8 cellular contexts compared by ENCODE assay signal in genomic region chr1:110672001-110672752, GRCh38. TPM values are rescaled to one million over a fixed set of nuclear protein-coding genes. Genes with fewer than 3 reads are reported as not detected.
DNase-seq lines count a peak whose midpoint lies in the region; ATAC-seq and TF ChIP-seq lines count a peak whose summit lies in the region.

No MANE protein-coding gene starts in this region.

- H3K9me3 Mint-ChIP-seq in CD4-positive, CD25-positive, alpha-beta regulatory T cell: peaks cover 0 to 3% (median 0%) of the 10 kb centered on the region in 7 donors

- H3K36me3 ChIP-seq in CD4-positive, CD25-positive, alpha-beta regulatory T cell (ENCODE audit: control insufficient read depth, insufficient read depth, low read length): peaks cover 9% of the 10 kb centered on the region

- no peaks in the 10 kb centered on the region for H3K27me3 Mint-ChIP-seq in CD4-positive, CD25-positive, alpha-beta regulatory T cell

- peak overlapping the region; percentile 92 to 100 (median 96) for H3K4me3 Mint-ChIP-seq in CD4-positive, CD25-positive, alpha-beta regulatory T cell

- peaks cover 31 to 41% (median 37%) of the 10 kb centered on the region in 4 donors for H3K4me1 Mint-ChIP-seq in CD4-positive, CD25-positive, alpha-beta regulatory T cell

- no peaks in the 10 kb centered on the region for H3K27me3 ChIP-seq in CD4-positive, CD25-positive, alpha-beta regulatory T cell (ENCODE audit: control insufficient read depth, insufficient read depth, low read length)

- TF ChIP-seq CTCF in foreskin fibroblast (IDR thresholded peaks at IDR 0.05; ENCODE audit: low read depth, low read length): no peak

- peak overlapping the region; percentile 96 for H3K27ac ChIP-seq in CD4-positive, CD25-positive, alpha-beta regulatory T cell (ENCODE audit: insufficient read depth, low read length, poor library complexity, severe bottlenecking)

- H3K4me3 ChIP-seq in CD4-positive, CD25-positive, alpha-beta regulatory T cell (ENCODE audit: low read depth, low read length): peak overlapping the region; percentile 99
- H3K4me3 ChIP-seq in foreskin fibroblast (ENCODE audit: low read depth in 1 of 2, low read length in 2 of 2): peak overlapping the region in 1 of 2 donors; percentile 50

- H3K4me1 ChIP-seq in CD4-positive, CD25-positive, alpha-beta regulatory T cell (ENCODE audit: control insufficient read depth, insufficient read depth, low read length, poor library complexity, severe bottlenecking): peaks cover 67% of the 10 kb centered on the region

- DNase-seq in CD4-positive, CD25-positive, alpha-beta regulatory T cell: peak; percentile 74 to 89 (median 75)
- DNase-seq in MV-4-11 (lab: John Stamatoyannopoulos, UW) (peak; percentile 76), foreskin fibroblast (peak; percentile 71 to 89), NCI-H187 (lab: John Stamatoyannopoulos, UW) (no peak), NCI-H510A (lab: John Stamatoyannopoulos, UW) (no peak)
- DNase-seq in activated CD8-positive, alpha-beta memory T cell treated with anti-CD3 and anti-CD28 coated beads for 24 hours: peak; percentile 71
- peak; percentile 55 to 73 (median 63) for DNase-seq in stimulated activated CD4-positive, alpha-beta T cell treated with anti-CD3 and anti-CD28 coated beads, TNF-alpha, amount 100 ng/mL, for 24 hours (ENCODE audit: low read depth in 3 of 3)

- H3K36me3 Mint-ChIP-seq in CD4-positive, CD25-positive, alpha-beta regulatory T cell: peaks cover 33% of the 10 kb centered on the region

- H3K27ac Mint-ChIP-seq in CD4-positive, CD25-positive, alpha-beta regulatory T cell: peak overlapping the region; percentile 95 to 100 (median 98)

- H3K9me3 ChIP-seq in CD4-positive, CD25-positive, alpha-beta regulatory T cell (ENCODE audit: control insufficient read depth in 2 of 2, low read length in 2 of 2): no peaks in the 10 kb centered on the region

- peak; percentile 9 to 26 for ATAC-seq in CD4-positive, CD25-positive, alpha-beta regulatory T cell (ENCODE audit: low read depth in 2 of 2)
- ATAC-seq in GM18498 (IDR thresholded peaks at IDR 0.05; ENCODE audit: unreplicated experiment): no peak

RNA-seq across cellular contexts. Expression of gene KCNA3, which starts 2.6 kb away (rescaled TPM):
- total RNA-seq in CD4-positive, CD25-positive, alpha-beta regulatory T cell: 120 TPM
- polyA plus RNA-seq in CD4-positive, CD25-positive, alpha-beta regulatory T cell: 10 to 100 TPM; 61.6 to 87.5 (median 84.9) TPM

Comparison
In these comparisons a context has a peak if more than half of its experiments do, and no peak if none do; other contexts are left out.
1. DNase-seq: peak in CD4-positive, CD25-positive, alpha-beta regulatory T cell (3 of 3), MV-4-11 (single experiment), activated CD8-positive, alpha-beta memory T cell treated with anti-CD3 and anti-CD28 coated beads for 24 hours (single experiment), foreskin fibroblast (2 of 2) and stimulated activated CD4-positive, alpha-beta T cell treated with anti-CD3 and anti-CD28 coated beads, TNF-alpha, amount 100 ng/mL, for 24 hours (3 of 3); none in NCI-H187 (0 of 2) and NCI-H510A (single experiment).